In genomic region chr1:20771780-20772179, GRCh38 we compare ENCODE assay signal across 1 cellular context.
TF ChIP-seq lines count a peak whose summit lies in the region.

No MANE protein-coding gene starts in this region.

TF ChIP-seq in HepG2, 621 proteins besides CTCF, POLR2A, EP300 and RAD21:
- TF ChIP-seq HMGA1 (CRISPR knock-in tag; conservative IDR thresholded peaks at IDR 0.05) (no peak), ZNF205 (CRISPR knock-in tag; IDR thresholded peaks at IDR 0.05) (no peak), CEBPB (IDR thresholded peaks at IDR 0.05; ENCODE audit: borderline replicate concordance, low read depth, low read length) (peak; percentile 3; the same call in 1 of the 2 replicates), ZNF781 (CRISPR knock-in tag; IDR thresholded peaks at IDR 0.05; ENCODE audit: borderline replicate concordance, not compliant biosample characterization) (no peak), NBN (conservative IDR thresholded peaks at IDR 0.05) (no peak)
